Comparison of ENCODE assay signal across 33 cellular contexts in the genomic region with DNA sequence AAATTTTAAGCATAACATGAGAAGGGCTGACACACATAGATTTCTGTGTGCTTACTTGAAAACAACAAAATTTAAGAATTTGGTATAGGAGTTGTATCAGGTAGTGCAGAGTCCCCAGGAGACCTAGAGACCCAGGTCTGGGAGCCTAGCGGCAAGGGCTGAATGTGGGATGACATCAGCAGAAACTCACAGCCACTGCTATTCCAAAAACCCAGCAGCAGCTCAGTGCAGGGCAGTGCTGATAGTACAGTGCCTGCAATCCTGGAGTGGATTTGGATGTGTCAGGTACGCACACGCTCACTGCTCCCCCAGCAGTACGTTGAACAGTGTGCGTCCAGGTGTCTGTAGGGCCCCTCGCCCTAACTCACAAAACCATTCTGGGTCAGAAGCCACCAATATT.
DNase-seq lines count a peak whose midpoint lies in the region; ATAC-seq, FAIRE-seq and TF ChIP-seq lines count a peak whose summit lies in the region.
"Had no signal": no experiment of that assay in that cellular context is flagged by ENCODE, and none has a peak within 500 bp of the region (broad histone marks: within the 10 kb centered on the region; RNA-seq: fewer than 3 reads in every experiment).

No MANE protein-coding gene starts in this region.

- H3K9me1 ChIP-seq in K562 (ENCODE audit: control insufficient read depth, insufficient read depth, low read length) = no peaks in the 10 kb centered on the region

- no peak for FAIRE-seq in K562 (lab: Jason Lieb, UNC)
- FAIRE-seq: GM18507, H54 had no signal

- in situ Hi-C loops in K562 (cut with MboI) = no loop called here

- peaks cover 8% of the 10 kb centered on the region for H3K36me3 ChIP-seq in BE2C
- no peaks in the 10 kb centered on the region for H3K36me3 ChIP-seq in KMS-11 (ENCODE audit: insufficient read depth)
- no peaks in the 10 kb centered on the region for H3K36me3 ChIP-seq in K562 (ENCODE audit: control insufficient read depth, insufficient read depth, low read length)
- H3K36me3 ChIP-seq: adrenal gland, lower lobe of right lung, Peyer's patch, suprapubic skin had no signal

- TF ChIP-seq POLR2A in K562 (conservative IDR thresholded peaks at IDR 0.05) = no peak

- H3K9ac ChIP-seq in KMS-11 = no peak overlapping the region
- H3K9ac ChIP-seq in K562 (ENCODE audit: insufficient read depth in 1 of 2, low read depth in 2 of 2, low read length in 2 of 2) = no peak overlapping the region

- no peak for TF ChIP-seq EP300 in K562 (IDR thresholded peaks at IDR 0.05; ENCODE audit: low read length)

- DNase-seq in BE2C (peak; percentile 52), K562 (ENCODE audit: extremely low read depth in 1 of 4, low spot score in 3 of 4) (no peak), myocyte (ENCODE audit: low read depth) (peak; percentile 58), epidermal melanocyte (ENCODE audit: insufficient read length, low spot score) (no peak), cortex of kidney (lab: John Stamatoyannopoulos, UW) (no peak)
- DNase-seq: activated CD4-positive, alpha-beta T cell treated with anti-CD3 and anti-CD28 coated beads for 36 hours; activated CD8-positive, alpha-beta memory T cell treated with anti-CD3 and anti-CD28 coated beads, Interleukin-2, amount 50 U/mL, for 48 hours; activated CD8-positive, alpha-beta T cell treated with anti-CD3 and anti-CD28 coated beads for 36 hours; activated naive CD4-positive, alpha-beta T cell treated with anti-CD3 and anti-CD28 coated beads, Interleukin-2, amount 10 ng/mL, durations not matched to agents 7 days and 5 days; adrenal gland; CD4-positive, alpha-beta memory T cell; effector CD4-positive, alpha-beta T cell; EL; Kasumi-1; kidney glomerular epithelial cell; lower lobe of right lung; mucosa of descending colon; NCI-H1417 treated with DMSO at 0.1 percent for 48 hours; NCI-H2081; NCI-H2227 treated with DMSO at 0.1 percent for 48 hours; NCI-H526 treated with DMSO at 0.1 percent for 48 hours; Peyer's patch; stimulated activated naive CD4-positive, alpha-beta T cell; T-helper 9 cell had no signal

- POLR2A ChIA-PET in K562 (lab: Yijun Ruan, JAX) = no interaction called here

- H2AFZ ChIP-seq in KMS-11 (ENCODE audit: low read depth) (no peak overlapping the region), K562 (ENCODE audit: low read depth, low read length) (no peak overlapping the region)

- no peaks in the 10 kb centered on the region for H3K79me2 ChIP-seq in KMS-11 (ENCODE audit: insufficient read depth, low read depth)
- H3K79me2 ChIP-seq in K562 (ENCODE audit: control insufficient read depth, insufficient read depth, low read length) = no peaks in the 10 kb centered on the region

- 1% methylated on average over 6 of the region's 6 CpGs for WGBS in K562 (ENCODE audit: insufficient coverage, low coverage, missing lambda C conversion rate)

- no TSS peak for BruUV-seq in K562 (replicated peaks; lab: Mats Ljungman, UMichigan)

- H3K9me3 ChIP-seq in BE2C (no peaks in the 10 kb centered on the region), K562 (replicated peaks; ENCODE audit: control insufficient read depth, insufficient read depth, low read depth, low read length) (0 out of 2 replicates have a peak, but pooled peaks cover 1% of the 10 kb centered on the region)
- H3K9me3 ChIP-seq: adrenal gland, lower lobe of right lung, mucosa of descending colon, Peyer's patch, suprapubic skin had no signal

- H3K4me2 ChIP-seq in KMS-11 (peak overlapping the region; percentile 71), K562 (ENCODE audit: insufficient read depth, low read length) (no peak overlapping the region)

- no peak for TF ChIP-seq RAD21 in K562 (CRISPR knock-in tag; conservative IDR thresholded peaks at IDR 0.05 in 1 of 2, IDR thresholded peaks at IDR 0.05 in 1 of 2)

- TF ChIP-seq CTCF in BE2C (IDR thresholded peaks at IDR 0.05; ENCODE audit: low read depth, low read length) = no peak
- no peak for TF ChIP-seq CTCF in KMS-11 (conservative IDR thresholded peaks at IDR 0.05; ENCODE audit: low read depth, low read length)
- TF ChIP-seq CTCF in K562 (IDR thresholded peaks at IDR 0.05 in 2 of 3, conservative IDR thresholded peaks at IDR 0.05 in 1 of 3; ENCODE audit: insufficient read depth in 2 of 3, low read depth in 1 of 3, low read length in 3 of 3) = no peak

- H3K27me3 ChIP-seq in BE2C (no peaks in the 10 kb centered on the region), KMS-11 (ENCODE audit: insufficient read depth, low read depth) (no peaks in the 10 kb centered on the region), K562 (ENCODE audit: control insufficient read depth in 2 of 2, insufficient read depth in 2 of 2, low read length in 2 of 2) (peaks cover 9 to 31% of the 10 kb centered on the region in 2 experiments; a peak in 4 of 5 replicates)
- H3K27me3 ChIP-seq: adrenal gland, Peyer's patch, suprapubic skin had no signal

- H3K27ac ChIP-seq in KMS-11 (peak overlapping the region; percentile 38; the same call in 1 of the 2 replicates), K562 (ENCODE audit: extremely low read depth, low read depth, low read length) (no peak overlapping the region)
- H3K27ac ChIP-seq: adrenal gland, HL-60, lower lobe of right lung, Peyer's patch, suprapubic skin, VCaP had no signal

- H3K4me1 ChIP-seq in BE2C = peaks cover 75% of the 10 kb centered on the region
- peaks cover 60% of the 10 kb centered on the region for H3K4me1 ChIP-seq in KMS-11 (ENCODE audit: low read depth, poor library complexity, severe bottlenecking)
- H3K4me1 ChIP-seq in K562 (replicated peaks in 1 of 2; ENCODE audit: control insufficient read depth in 2 of 2, insufficient read depth in 2 of 2, low read length in 2 of 2) = no peaks in the 10 kb centered on the region
- H3K4me1 ChIP-seq: Peyer's patch had no signal

- ATAC-seq in K562 (no peak; the same call in 2 of the 3 replicates), HG02885 (IDR thresholded peaks at IDR 0.05; ENCODE audit: poor library complexity, unreplicated experiment) (no peak), HG02840 (IDR thresholded peaks at IDR 0.05; ENCODE audit: low FRiP score, unreplicated experiment) (no peak)
- ATAC-seq: activated CD4-positive, alpha-beta T cell treated with anti-CD3 and anti-CD28 coated beads for 36 hours; activated CD8-positive, alpha-beta T cell treated with anti-CD3 and anti-CD28 coated beads for 36 hours; lower lobe of right lung; mucosa of descending colon; natural killer cell treated with Interleukin-12 subunit alpha and Interleukin-12 subunit beta and Interleukin-15 and Interleukin-18, amount 100 ng/mL, for 72 hours had no signal

- intact Hi-C loops in K562 (cut with micrococcal nuclease) = no loop called here

- CTCF ChIA-PET in K562 (lab: Yijun Ruan, JAX; ENCODE audit: low intra/inter-chr PET ratio) = no interaction called here

- no peak overlapping the region for H3K4me3 ChIP-seq in BE2C (ENCODE audit: low read depth, low read length)
- H3K4me3 ChIP-seq in KMS-11 (IDR thresholded peaks at IDR 0.05; ENCODE audit: insufficient read depth, low read depth, low read length) = no peak overlapping the region
- H3K4me3 ChIP-seq in K562 = no peak overlapping the region
- H3K4me3 ChIP-seq: adrenal gland, lower lobe of right lung, mucosa of descending colon, Peyer's patch, suprapubic skin had no signal

- H4K20me1 ChIP-seq in KMS-11 (ENCODE audit: insufficient read depth) (no peaks in the 10 kb centered on the region), K562 (replicated peaks; ENCODE audit: control insufficient read depth, insufficient read depth, low read length) (no peaks in the 10 kb centered on the region)

TF ChIP-seq in K562, 482 proteins besides CTCF, POLR2A, EP300 and RAD21:
- 0 out of 2 replicates have a peak, but pooled peaks have one; percentile 13 for TF ChIP-seq NFE2 (IDR thresholded peaks at IDR 0.05; ENCODE audit: low read depth)
- TF ChIP-seq C11orf30 (IDR thresholded peaks at IDR 0.05; ENCODE audit: low read depth) = 0 out of 2 replicates have a peak, but pooled peaks have one; percentile 4
- no peak for TF ChIP-seq ETV5 (CRISPR knock-in tag; IDR thresholded peaks at IDR 0.05; ENCODE audit: low read depth)

Comparison
In these comparisons a context has a peak if more than half of its experiments do, and no peak if none do; other contexts are left out.
1. DNase-seq: peak in BE2C (single experiment) and myocyte (single experiment); none in K562 (0 of 4), epidermal melanocyte (single experiment) and cortex of kidney (single experiment).